Comparison of ENCODE assay signal across 8 cellular contexts in genomic region chr2:186588940-186589732, GRCh38. TPM values are rescaled to one million over a fixed set of nuclear protein-coding genes. Genes with fewer than 3 reads are reported as not detected.
DNase-seq lines count a peak whose midpoint lies in the region; ATAC-seq and TF ChIP-seq lines count a peak whose summit lies in the region.

No MANE protein-coding gene starts in this region.

- no peak for DNase-seq in stimulated activated naive CD8-positive, alpha-beta T cell treated with anti-CD3 and anti-CD28 coated beads, Interleukin-15, Interleukin-2, amounts not matched to agents 100 U/mL and 50 U/mL, for 24 hours
- no peak for DNase-seq in activated CD8-positive, alpha-beta T cell treated with anti-CD3 and anti-CD28 coated beads for 36 hours
- no peak for DNase-seq in stimulated activated effector memory CD8-positive, alpha-beta T cell treated with anti-CD3 and anti-CD28 coated beads, Interleukin-12 subunit alpha, Interleukin-12 subunit beta, amount 100 ng/mL, for 72 hours (ENCODE audit: low spot score in 2 of 2)
- no peak for DNase-seq in NCI-H1092 (lab: John Stamatoyannopoulos, UW)
- DNase-seq in NCI-H1436 treated with DMSO at 0.1 percent for 48 hours (lab: John Stamatoyannopoulos, UW) = no peak
- no peak for DNase-seq in NCI-H2107 treated with DMSO at 0.1 percent for 48 hours (lab: John Stamatoyannopoulos, UW; ENCODE audit: unreplicated experiment)

- peak overlapping the region; percentile 86 for H3K4me3 Mint-ChIP-seq in stimulated activated naive CD8-positive, alpha-beta T cell treated with anti-CD3 and anti-CD28 coated beads, Interleukin-15, Interleukin-2, amounts not matched to agents 100 ng/mL and 50 ng/mL, for 24 hours
- peak overlapping the region; percentile 82 for H3K4me3 Mint-ChIP-seq in activated CD8-positive, alpha-beta T cell treated with anti-CD3 and anti-CD28 coated beads for 36 hours
- H3K4me3 Mint-ChIP-seq in stimulated activated effector memory CD8-positive, alpha-beta T cell treated with anti-CD3 and anti-CD28 coated beads, Interleukin-12 subunit alpha, Interleukin-12 subunit beta, amount 100 ng/mL, for 72 hours = peak overlapping the region; percentile 77

- peak overlapping the region; percentile 76 for H3K27ac Mint-ChIP-seq in stimulated activated naive CD8-positive, alpha-beta T cell treated with anti-CD3 and anti-CD28 coated beads, Interleukin-15, Interleukin-2, amounts not matched to agents 100 ng/mL and 50 ng/mL, for 24 hours
- peak overlapping the region; percentile 82 for H3K27ac Mint-ChIP-seq in activated CD8-positive, alpha-beta T cell treated with anti-CD3 and anti-CD28 coated beads for 36 hours
- peak overlapping the region; percentile 80 for H3K27ac Mint-ChIP-seq in stimulated activated effector memory CD8-positive, alpha-beta T cell treated with anti-CD3 and anti-CD28 coated beads, Interleukin-12 subunit alpha, Interleukin-12 subunit beta, amount 100 ng/mL, for 72 hours

- no peak for TF ChIP-seq CTCF in activated CD8-positive, alpha-beta T cell treated with anti-CD3 and anti-CD28 coated beads for 36 hours (IDR thresholded peaks at IDR 0.05)

- peaks cover 11% of the 10 kb centered on the region for H3K4me1 ChIP-seq in iPS-15b (ENCODE audit: control insufficient read depth, insufficient read depth, low read length)

- no peaks in the 10 kb centered on the region for H3K9me3 Mint-ChIP-seq in stimulated activated naive CD8-positive, alpha-beta T cell treated with anti-CD3 and anti-CD28 coated beads, Interleukin-15, Interleukin-2, amounts not matched to agents 100 ng/mL and 50 ng/mL, for 24 hours
- no peaks in the 10 kb centered on the region for H3K9me3 Mint-ChIP-seq in activated CD8-positive, alpha-beta T cell treated with anti-CD3 and anti-CD28 coated beads for 36 hours
- H3K9me3 Mint-ChIP-seq in stimulated activated effector memory CD8-positive, alpha-beta T cell treated with anti-CD3 and anti-CD28 coated beads, Interleukin-12 subunit alpha, Interleukin-12 subunit beta, amount 100 ng/mL, for 72 hours = no peaks in the 10 kb centered on the region

- intact Hi-C loops in activated CD8-positive, alpha-beta T cell treated with anti-CD3 and anti-CD28 coated beads for 36 hours (cut with micrococcal nuclease) = no loop called here

- peak overlapping the region; percentile 90 for H3K9ac ChIP-seq in iPS-15b (ENCODE audit: low read depth, low read length)

- H3K27me3 Mint-ChIP-seq in stimulated activated naive CD8-positive, alpha-beta T cell treated with anti-CD3 and anti-CD28 coated beads, Interleukin-15, Interleukin-2, amounts not matched to agents 100 ng/mL and 50 ng/mL, for 24 hours = no peaks in the 10 kb centered on the region
- no peaks in the 10 kb centered on the region for H3K27me3 Mint-ChIP-seq in activated CD8-positive, alpha-beta T cell treated with anti-CD3 and anti-CD28 coated beads for 36 hours

- H3K4me3 ChIP-seq in iPS-15b (ENCODE audit: low read depth, low read length) = peak overlapping the region; percentile 89

- H3K4me1 Mint-ChIP-seq in stimulated activated naive CD8-positive, alpha-beta T cell treated with anti-CD3 and anti-CD28 coated beads, Interleukin-15, Interleukin-2, amounts not matched to agents 100 ng/mL and 50 ng/mL, for 24 hours (ENCODE audit: low read depth) = peaks cover 29% of the 10 kb centered on the region
- peaks cover 26% of the 10 kb centered on the region for H3K4me1 Mint-ChIP-seq in activated CD8-positive, alpha-beta T cell treated with anti-CD3 and anti-CD28 coated beads for 36 hours (ENCODE audit: low read depth)
- peaks cover 23% of the 10 kb centered on the region for H3K4me1 Mint-ChIP-seq in stimulated activated effector memory CD8-positive, alpha-beta T cell treated with anti-CD3 and anti-CD28 coated beads, Interleukin-12 subunit alpha, Interleukin-12 subunit beta, amount 100 ng/mL, for 72 hours

- H3K36me3 Mint-ChIP-seq in stimulated activated naive CD8-positive, alpha-beta T cell treated with anti-CD3 and anti-CD28 coated beads, Interleukin-15, Interleukin-2, amounts not matched to agents 100 ng/mL and 50 ng/mL, for 24 hours (ENCODE audit: low read depth) = no peaks in the 10 kb centered on the region
- no peaks in the 10 kb centered on the region for H3K36me3 Mint-ChIP-seq in activated CD8-positive, alpha-beta T cell treated with anti-CD3 and anti-CD28 coated beads for 36 hours (ENCODE audit: low read depth)
- H3K36me3 Mint-ChIP-seq in stimulated activated effector memory CD8-positive, alpha-beta T cell treated with anti-CD3 and anti-CD28 coated beads, Interleukin-12 subunit alpha, Interleukin-12 subunit beta, amount 100 ng/mL, for 72 hours = peaks cover 18% of the 10 kb centered on the region

- CTCF ChIA-PET in activated CD8-positive, alpha-beta T cell treated with anti-CD3 and anti-CD28 coated beads for 36 hours (lab: Charles Lee) = interaction anchor here (0.7 to 1.7 kb wide), 4 partner anchors 19 to 89 kb away, joined by 3 to 5 read pairs (median 4); no protein-coding TSS in a partner anchor

- ATAC-seq in stimulated activated naive CD8-positive, alpha-beta T cell treated with anti-CD3 and anti-CD28 coated beads, Interleukin-15, Interleukin-2, amounts not matched to agents 100 U/mL and 50 U/mL, for 24 hours = no peak
- ATAC-seq in activated CD8-positive, alpha-beta T cell treated with anti-CD3 and anti-CD28 coated beads for 36 hours = no peak
- ATAC-seq in stimulated activated effector memory CD8-positive, alpha-beta T cell treated with anti-CD3 and anti-CD28 coated beads, Interleukin-12 subunit alpha, Interleukin-12 subunit beta, amount 100 ng/mL, for 72 hours = no peak

- no peaks in the 10 kb centered on the region for H3K36me3 ChIP-seq in iPS-15b (ENCODE audit: control insufficient read depth, insufficient read depth, low read length)

- H3K9me3 ChIP-seq in iPS-15b (ENCODE audit: control insufficient read depth, insufficient read depth, low read length) = no peaks in the 10 kb centered on the region

- POLR2A ChIA-PET in activated CD8-positive, alpha-beta T cell treated with anti-CD3 and anti-CD28 coated beads for 36 hours (lab: Charles Lee) = interaction anchor here (0.8 to 2.3 kb wide), 6 partner anchors 12 to 509 kb away, joined by 3 to 8 read pairs (median 4); partner anchors contain the start of gene ZC3H15

- peaks cover 7% of the 10 kb centered on the region for H3K27me3 ChIP-seq in iPS-15b (ENCODE audit: control insufficient read depth, insufficient read depth, low read length)

RNA-seq across cellular contexts. Expression of gene ITGAV, which starts 0.7 kb away (rescaled TPM):
- total RNA-seq in activated CD8-positive, alpha-beta T cell treated with anti-CD3 and anti-CD28 coated beads for 36 hours = 1 to 10 TPM; 4.7 to 7.5 TPM
